In the genomic region with DNA sequence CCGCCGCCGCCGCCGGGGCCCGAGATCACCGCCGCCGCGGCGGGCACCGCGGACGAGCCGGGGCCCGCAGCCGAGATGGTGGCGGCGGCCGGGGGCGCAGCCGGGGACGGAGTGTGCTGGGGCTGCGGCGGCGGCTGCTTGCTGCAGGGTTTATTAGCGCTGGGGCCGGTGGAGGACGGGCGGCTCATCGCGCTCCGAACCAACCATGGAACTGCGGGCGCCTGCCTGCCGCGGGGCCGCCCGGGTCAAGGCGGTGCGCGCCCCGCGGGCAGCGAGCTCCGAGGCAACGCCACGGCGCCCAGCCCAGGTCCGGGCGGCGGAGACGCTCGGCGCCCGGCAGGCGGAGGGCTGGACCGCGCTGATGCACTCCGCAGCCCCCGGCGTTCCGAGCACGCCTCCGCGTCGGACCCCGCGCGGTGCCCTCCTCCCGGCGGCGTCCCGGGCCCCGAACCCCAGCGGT, we compare ENCODE assay signal across 9 cellular contexts. TPM values are rescaled to one million over a fixed set of nuclear protein-coding genes. Genes with fewer than 3 reads are reported as not detected.
A peak's percentile ranks its signal among the peaks of the same experiment; 100 is the strongest.
DNase-seq lines count a peak whose midpoint lies in the region; ATAC-seq and TF ChIP-seq lines count a peak whose summit lies in the region.
"Had no signal": no experiment of that assay in that cellular context is flagged by ENCODE, and none has a peak within 500 bp of the region (broad histone marks: within the 10 kb centered on the region; RNA-seq: fewer than 3 reads in every experiment).

No MANE protein-coding gene starts in this region.

- H3K9me2 ChIP-seq in GM23338 (ENCODE audit: insufficient read depth): no peaks in the 10 kb centered on the region

- no peaks in the 10 kb centered on the region for H3K9me3 ChIP-seq in DND-41 (ENCODE audit: insufficient read depth, low read length, severe bottlenecking)
- H3K9me3 ChIP-seq in SJSA1 (replicated peaks): no peaks in the 10 kb centered on the region
- no peaks in the 10 kb centered on the region for H3K9me3 ChIP-seq in heart right ventricle

- ATAC-seq in DND-41 (ENCODE audit: insufficient read depth, low read depth) (peak; percentile 0; the same call in 1 of the 3 replicates), GM23338 (peak; percentile 48), heart right ventricle (peak in 1 of 8 donors; percentile 0)
- ATAC-seq in stimulated activated memory B cell treated with anti-CD40 and anti-IgM and Interleukin-4, amounts not matched to agents 10 μg/mL and 1 μg/mL and 100 μg/mL, for 72 hours: no peak

- peaks cover 46% of the 10 kb centered on the region for H3K4me1 Mint-ChIP-seq in GM23338
- H3K4me1 Mint-ChIP-seq in stimulated activated memory B cell treated with anti-CD40 and anti-IgM and Interleukin-4, amounts not matched to agents 10 μg/mL and 1 μg/mL and 100 μg/mL, for 72 hours: peaks cover 65% of the 10 kb centered on the region

- no peak overlapping the region for H3K27ac Mint-ChIP-seq in GM23338
- peak overlapping the region; percentile 96 for H3K27ac Mint-ChIP-seq in stimulated activated memory B cell treated with anti-CD40 and anti-IgM and Interleukin-4, amounts not matched to agents 10 μg/mL and 1 μg/mL and 100 μg/mL, for 72 hours

- H2AFZ ChIP-seq in DND-41 (ENCODE audit: low read depth, low read length) (peak overlapping the region; percentile 81), GM23338 (no peak overlapping the region)

- no peaks in the 10 kb centered on the region for H3F3A ChIP-seq in GM23338 (replicated peaks; ENCODE audit: low read depth)

- H3K9me3 Mint-ChIP-seq in GM23338: no peaks in the 10 kb centered on the region
- H3K9me3 Mint-ChIP-seq in stimulated activated memory B cell treated with anti-CD40 and anti-IgM and Interleukin-4, amounts not matched to agents 10 μg/mL and 1 μg/mL and 100 μg/mL, for 72 hours: no peaks in the 10 kb centered on the region

- H3K36me3 ChIP-seq in DND-41 (ENCODE audit: insufficient read depth, low read length): peaks cover 11% of the 10 kb centered on the region; the same call in 1 of the 2 replicates
- no peaks in the 10 kb centered on the region for H3K36me3 ChIP-seq in GM23338 (ENCODE audit: insufficient read depth)
- peaks cover 16% of the 10 kb centered on the region for H3K36me3 ChIP-seq in SJSA1
- peaks cover 0 to 12% (median 0%) of the 10 kb centered on the region in 9 donors for H3K36me3 ChIP-seq in heart right ventricle

- TF ChIP-seq CTCF in DND-41 (IDR thresholded peaks at IDR 0.05; ENCODE audit: borderline replicate concordance, extremely low read depth, low read length, poor library complexity, severe bottlenecking) (no peak), GM23338 (conservative IDR thresholded peaks at IDR 0.05; ENCODE audit: low read depth in 2 of 2) (no peak), heart right ventricle (IDR thresholded peaks at IDR 0.05) (no peak)

- DNase-seq in DND-41: no peak
- DNase-seq in GM23338 (ENCODE audit: low spot score): no peak
- peak in 1 of 2 experiments; percentile 16 for DNase-seq in SJSA1 (ENCODE audit: low read depth in 1 of 2, low spot score in 2 of 2)
- DNase-seq in heart right ventricle: no peak
- DNase-seq in NCI-H1092 treated with DMSO at 0.1 percent for 48 hours (lab: John Stamatoyannopoulos, UW): no peak
- no peak for DNase-seq in NCI-H2196 treated with DMSO at 0.1 percent for 48 hours (lab: John Stamatoyannopoulos, UW; ENCODE audit: unreplicated experiment)
- DNase-seq in DMS 273 (lab: John Stamatoyannopoulos, UW; ENCODE audit: unreplicated experiment): no peak

- H3K79me2 ChIP-seq in DND-41 (ENCODE audit: insufficient read depth, low read length) (peaks cover 47% of the 10 kb centered on the region), GM23338 (replicated peaks; ENCODE audit: insufficient read depth) (peaks cover 24% of the 10 kb centered on the region)

- peak overlapping the region; percentile 82 for H3K9ac ChIP-seq in DND-41 (ENCODE audit: low read depth, low read length)

- H3K27me3 Mint-ChIP-seq in GM23338 (ENCODE audit: insufficient read depth, low read depth, poor library complexity): peaks cover 25% of the 10 kb centered on the region
- no peaks in the 10 kb centered on the region for H3K27me3 Mint-ChIP-seq in stimulated activated memory B cell treated with anti-CD40 and anti-IgM and Interleukin-4, amounts not matched to agents 10 μg/mL and 1 μg/mL and 100 μg/mL, for 72 hours

- H3K4me1 ChIP-seq in DND-41 (ENCODE audit: insufficient read depth, low read length): peaks cover 38% of the 10 kb centered on the region
- peaks cover 33% of the 10 kb centered on the region for H3K4me1 ChIP-seq in GM23338 (ENCODE audit: insufficient read depth)
- peaks cover 46% of the 10 kb centered on the region for H3K4me1 ChIP-seq in SJSA1 (replicated peaks)
- peaks cover 4 to 53% (median 38%) of the 10 kb centered on the region in 9 donors for H3K4me1 ChIP-seq in heart right ventricle

- peaks cover 6% of the 10 kb centered on the region for H3K27me3 ChIP-seq in DND-41 (ENCODE audit: insufficient read depth, low read length, poor library complexity)
- H3K27me3 ChIP-seq in GM23338 (ENCODE audit: insufficient read depth): peaks cover 45% of the 10 kb centered on the region
- H3K27me3 ChIP-seq in SJSA1 (replicated peaks): no peaks in the 10 kb centered on the region
- no peaks in the 10 kb centered on the region for H3K27me3 ChIP-seq in heart right ventricle

- peak overlapping the region; percentile 88; the same call in 2 of the 3 replicates for H3K4me3 Mint-ChIP-seq in GM23338
- H3K4me3 Mint-ChIP-seq in stimulated activated memory B cell treated with anti-CD40 and anti-IgM and Interleukin-4, amounts not matched to agents 10 μg/mL and 1 μg/mL and 100 μg/mL, for 72 hours: peak overlapping the region; percentile 97

- H3K27ac ChIP-seq in DND-41 (ENCODE audit: low read length) (peak overlapping the region; percentile 74), GM23338 (ENCODE audit: low read depth) (no peak overlapping the region), SJSA1 (peak overlapping the region; percentile 93), heart right ventricle (peak overlapping the region; percentile 94 to 99 (median 97))

- no peaks in the 10 kb centered on the region for H3K36me3 Mint-ChIP-seq in GM23338 (ENCODE audit: low read depth)
- H3K36me3 Mint-ChIP-seq in stimulated activated memory B cell treated with anti-CD40 and anti-IgM and Interleukin-4, amounts not matched to agents 10 μg/mL and 1 μg/mL and 100 μg/mL, for 72 hours: peaks cover 14% of the 10 kb centered on the region

- 1% methylated on average over 52 to 76 of the region's 76 CpGs for WGBS in heart right ventricle, 2 donors

- intact Hi-C loops in heart right ventricle (cut with DNase I): loop anchor here in 5 of 10 donors (2.0 to 10.0 kb wide), 6 partner anchors 35 to 215 kb away; partner anchors contain the start of genes SELENOT (in 4 of the 5), EIF2A (in 2 of the 5) and SERP1 (in 2 of the 5)

- H3K4me3 ChIP-seq in DND-41 (ENCODE audit: low read depth in 1 of 2, low read length in 2 of 2): peak overlapping the region; percentile 87 to 91; a peak in 3 of 4 replicates
- H3K4me3 ChIP-seq in GM23338: peak overlapping the region; percentile 78
- H3K4me3 ChIP-seq in SJSA1: peak overlapping the region; percentile 99
- peak overlapping the region; percentile 64 to 100 (median 81) for H3K4me3 ChIP-seq in heart right ventricle

- H3K4me2 ChIP-seq in DND-41 (ENCODE audit: insufficient read depth, low read length) (peak overlapping the region; percentile 92), GM23338 (peak overlapping the region; percentile 98)

- peaks cover 18% of the 10 kb centered on the region; the same call in 1 of the 2 replicates for H4K20me1 ChIP-seq in DND-41 (ENCODE audit: insufficient read depth, low read length)
- H4K20me1 ChIP-seq in GM23338 (replicated peaks; ENCODE audit: insufficient read depth): no peaks in the 10 kb centered on the region; the same call in 1 of the 2 replicates

TF ChIP-seq in GM23338, 12 proteins besides CTCF, POLR2A, EP300 and RAD21 (continues in another document):
- no peak for TF ChIP-seq REST (IDR thresholded peaks at IDR 0.05; ENCODE audit: unreplicated experiment)
- TF ChIP-seq POLR2AphosphoS5 (IDR thresholded peaks at IDR 0.05; ENCODE audit: low read depth): no peak

RNA-seq across cellular contexts. Expression of gene SIAH2, which starts 0.3 kb away (rescaled TPM):
- total RNA-seq in GM23338 (2014; rRNA removed; shearing (Covaris generic)): 15.3 and 28.8 TPM in 2 replicates
- 6.3 and 6.4 TPM in 2 replicates for polyA plus RNA-seq in GM23338 (2016; fragmentation: Nextera tagmentation; extraction: Ambion mirVana)
- total RNA-seq in SJSA1 (2014; rRNA removed; shearing (Covaris generic)): 22.7 and 24.6 TPM in 2 replicates
- 10 to 100 TPM; 11.5 to 30.7 (median 20.8) TPM for total RNA-seq in heart right ventricle
- 10 to 100 TPM in 1 of 2 donors, 1 to 10 TPM in 1; 6.1 to 16.0 TPM for polyA plus RNA-seq in heart right ventricle

RNA-seq across cellular contexts. Expression of gene ERICH6, which starts 59.0 kb away (rescaled TPM):
- not detected in 2 replicates for total RNA-seq in GM23338 (2014; rRNA removed; shearing (Covaris generic))
- polyA plus RNA-seq in GM23338 (2016; fragmentation: Nextera tagmentation; extraction: Ambion mirVana): 0.19 and 0.32 TPM in 2 replicates
- total RNA-seq in SJSA1 (2014; rRNA removed; shearing (Covaris generic)): not detected in 2 replicates
- under 1 TPM in 2 of 10 donors, not detected in 8; 0.20 to 0.56 TPM for total RNA-seq in heart right ventricle
- polyA plus RNA-seq in heart right ventricle: not detected
- total RNA-seq: SK-MEL-5 had no signal
